Comparison of ENCODE assay signal across 11 cellular contexts in the genomic region with DNA sequence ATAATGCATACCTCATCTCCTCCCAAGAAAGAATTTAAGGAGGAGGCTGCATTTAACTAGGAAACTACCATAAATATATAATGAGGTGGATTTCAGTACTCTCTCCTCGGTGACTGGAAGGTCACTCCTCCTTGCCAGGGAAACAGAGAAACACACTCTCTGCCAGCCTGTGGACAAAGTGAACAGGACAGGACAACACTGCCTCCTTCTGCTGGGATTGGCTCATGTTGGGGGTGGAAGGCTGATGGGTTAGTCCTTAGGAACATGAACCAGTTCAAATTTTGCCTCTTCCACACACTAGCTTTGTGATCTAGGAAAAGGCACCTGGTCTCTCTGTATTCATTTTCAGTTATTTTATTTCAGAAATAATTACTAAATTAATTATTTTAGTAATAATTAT. TPM values are rescaled to one million over a fixed set of nuclear protein-coding genes. Genes with fewer than 3 reads are reported as not detected.
A peak's percentile ranks its signal among the peaks of the same experiment; 100 is the strongest.
DNase-seq lines count a peak whose midpoint lies in the region; ATAC-seq and TF ChIP-seq lines count a peak whose summit lies in the region.
"Had no signal": no experiment of that assay in that cellular context is flagged by ENCODE, and none has a peak within 500 bp of the region (broad histone marks: within the 10 kb centered on the region; RNA-seq: fewer than 3 reads in every experiment).

No MANE protein-coding gene starts in this region.

- H3K79me2 ChIP-seq in PC-3 (ENCODE audit: low read length) = no peaks in the 10 kb centered on the region

- POLR2A ChIA-PET in PC-3 (lab: Charles Lee; ENCODE audit: unreplicated experiment) = interaction anchor here (0.5 kb wide), 1 partner anchor 59 kb away, joined by 24 read pairs; no protein-coding TSS in a partner anchor

- no peak overlapping the region for H3K9ac ChIP-seq in PC-3 (ENCODE audit: low read length)

- no peak overlapping the region for H3K27ac Mint-ChIP-seq in osteocyte (ENCODE audit: unreplicated experiment)
- H3K27ac Mint-ChIP-seq: T-helper 1 cell treated with Interleukin-12 subunit alpha and Interleukin-12 subunit beta and Interleukin-4 antibody, amounts not matched to agents 30 μg/mL and 1 μg/mL, for 36 hours had no signal

- H3K4me2 ChIP-seq in PC-3 (ENCODE audit: low read length) = no peak overlapping the region

- H4K20me1 ChIP-seq in PC-3 (ENCODE audit: low read length) = no peaks in the 10 kb centered on the region

- TF ChIP-seq CTCF in GM12873 (IDR thresholded peaks at IDR 0.05; ENCODE audit: insufficient read depth, low read depth, low read length, missing control alignments) (peak; percentile 16), PC-3 (conservative IDR thresholded peaks at IDR 0.05; ENCODE audit: low read depth, low read length) (peak; percentile 56), fibroblast of mammary gland (conservative IDR thresholded peaks at IDR 0.05; ENCODE audit: control insufficient read depth, insufficient read depth, low read depth, low read length) (peak; percentile 72), osteocyte (IDR thresholded peaks at IDR 0.05) (peak; percentile 26)

- H3K9me3 Mint-ChIP-seq in osteocyte (ENCODE audit: unreplicated experiment) = no peaks in the 10 kb centered on the region
- H3K9me3 Mint-ChIP-seq: T-helper 1 cell treated with Interleukin-12 subunit alpha and Interleukin-12 subunit beta and Interleukin-4 antibody, amounts not matched to agents 30 μg/mL and 1 μg/mL, for 36 hours had no signal

- no peak overlapping the region for H3K4me3 Mint-ChIP-seq in osteocyte (ENCODE audit: unreplicated experiment)
- H3K4me3 Mint-ChIP-seq: T-helper 1 cell treated with Interleukin-12 subunit alpha and Interleukin-12 subunit beta and Interleukin-4 antibody, amounts not matched to agents 30 μg/mL and 1 μg/mL, for 36 hours had no signal

- peak; percentile 88 for ATAC-seq in PC-3
- no peak for ATAC-seq in GM18517 (IDR thresholded peaks at IDR 0.05; ENCODE audit: unreplicated experiment)
- ATAC-seq in HG03571 (IDR thresholded peaks at IDR 0.05; ENCODE audit: unreplicated experiment) = no peak

- H3K4me1 Mint-ChIP-seq in osteocyte (ENCODE audit: unreplicated experiment) = no peaks in the 10 kb centered on the region

- H3K27me3 Mint-ChIP-seq in osteocyte (ENCODE audit: unreplicated experiment) = peaks cover 10% of the 10 kb centered on the region

- no peaks in the 10 kb centered on the region for H3K9me3 ChIP-seq in PC-3 (ENCODE audit: low read length)

- H3K9me2 ChIP-seq in PC-3 (replicated peaks; ENCODE audit: low read length) = no peaks in the 10 kb centered on the region

- intact Hi-C loops in PC-3 (cut with micrococcal nuclease) = loop anchor here (1.0 to 10.0 kb wide), 2 partner anchors 68 to 242 kb away; no protein-coding TSS in a partner anchor

- no peaks in the 10 kb centered on the region for H3K36me3 Mint-ChIP-seq in osteocyte (ENCODE audit: unreplicated experiment)

- no peaks in the 10 kb centered on the region for H3K27me3 ChIP-seq in PC-3 (ENCODE audit: low read length)

- no peak overlapping the region for H3K27ac ChIP-seq in PC-3 (ENCODE audit: low read length)

- H3K36me3 ChIP-seq in PC-3 (ENCODE audit: low read depth, low read length) = no peaks in the 10 kb centered on the region

- no peak overlapping the region for H2AFZ ChIP-seq in PC-3 (ENCODE audit: low read length)

- no TSS peak for BruUV-seq in PC-3 (replicated peaks; lab: Mats Ljungman, UMichigan)

- H3F3A ChIP-seq in PC-3 (ENCODE audit: low read length, unreplicated experiment) = no peaks in the 10 kb centered on the region

- CTCF ChIA-PET in PC-3 (lab: Charles Lee) = interaction anchor here (0.9 to 3.6 kb wide), 3 partner anchors 12 to 115 kb away, joined by 4 to 54 read pairs (median 6); no protein-coding TSS in a partner anchor

- DNase-seq in PC-3 (peak; percentile 63), fibroblast of mammary gland (ENCODE audit: low read depth) (peak; percentile 76), osteocyte (ENCODE audit: extremely low spot score, unreplicated experiment) (no peak), C1 segment of cervical spinal cord (lab: John Stamatoyannopoulos, UW) (no peak), foreskin melanocyte (no peak)
- DNase-seq: H7; stimulated activated CD4-positive, alpha-beta T cell treated with anti-CD3 and anti-CD28 coated beads, Interleukin-12 subunit alpha, Interleukin-12 subunit beta, amount 100 ng/mL, for 4 hours had no signal

- H3K4me3 ChIP-seq in PC-3 (ENCODE audit: low read length) (no peak overlapping the region), fibroblast of mammary gland (ENCODE audit: control insufficient read depth, low read depth, low read length) (no peak overlapping the region)

- 0 out of 2 replicates have a peak, but pooled peaks cover 6% of the 10 kb centered on the region for H3K4me1 ChIP-seq in PC-3 (ENCODE audit: insufficient read depth, low read length)

RNA-seq across cellular contexts. Expression of gene STEAP4, which starts 50.6 kb away (rescaled TPM):
- 1.2 and 1.7 TPM in 2 replicates for total RNA-seq in PC-3 (2014; rRNA removed)
- 0.11 and 0.21 TPM in 2 replicates for total RNA-seq in osteocyte

Comparison
In these comparisons a context has a peak if more than half of its experiments do, and no peak if none do; other contexts are left out.
1. CTCF ChIP-seq: peak in every context shown above with its lines; median percentile 72 in fibroblast of mammary gland; 56 in PC-3; 26 in osteocyte; 16 in GM12873.
2. DNase-seq: peak in PC-3 (single experiment) and fibroblast of mammary gland (single experiment); none in osteocyte (single experiment), C1 segment of cervical spinal cord (0 of 14) and foreskin melanocyte (single experiment).